In the genomic region with DNA sequence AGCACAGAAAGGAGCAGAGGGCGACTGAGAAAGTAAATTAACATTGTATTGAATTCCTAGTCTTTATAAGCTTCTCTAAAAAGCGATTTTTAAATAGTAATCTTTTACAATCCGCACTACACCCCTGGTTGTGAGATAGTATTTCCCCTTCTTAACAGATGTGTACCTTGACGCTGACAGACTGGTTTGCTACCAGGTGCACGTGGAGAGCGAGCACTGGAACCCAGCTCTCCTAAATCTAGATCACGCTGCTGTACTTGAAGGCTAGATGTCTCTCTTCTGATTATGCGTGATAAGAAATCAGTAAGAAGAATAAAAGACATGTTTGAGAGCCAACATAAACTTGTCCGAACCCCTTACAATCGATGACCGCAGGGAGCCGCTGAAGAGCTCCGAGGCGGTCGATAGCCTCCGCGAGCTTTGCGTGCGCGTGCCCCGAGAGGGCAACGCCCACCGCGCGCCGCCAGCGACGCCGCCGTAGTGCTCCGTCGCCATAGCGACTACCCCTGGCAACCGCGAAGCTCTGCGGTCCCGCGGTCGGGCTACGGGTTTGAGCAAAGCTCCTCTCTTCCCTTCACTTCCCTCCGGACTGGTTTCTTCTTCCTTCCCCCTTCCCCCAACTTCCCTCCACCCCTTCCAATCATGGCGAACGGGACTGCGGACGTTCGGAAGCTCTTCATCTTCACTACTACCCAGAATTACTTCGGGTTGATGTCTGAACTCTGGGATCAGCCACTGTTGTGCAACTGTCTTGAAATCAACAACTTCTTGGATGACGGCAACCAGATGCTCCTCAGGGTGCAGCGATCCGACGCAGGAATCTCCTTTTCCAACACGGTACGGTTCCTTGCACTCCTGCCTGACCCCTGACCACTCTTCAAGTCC, we compare ENCODE assay signal across 8 cellular contexts. TPM values are rescaled to one million over a fixed set of nuclear protein-coding genes. Genes with fewer than 3 reads are reported as not detected.
DNase-seq lines count a peak whose midpoint lies in the region; ATAC-seq and TF ChIP-seq lines count a peak whose summit lies in the region.

A gene with protein sequence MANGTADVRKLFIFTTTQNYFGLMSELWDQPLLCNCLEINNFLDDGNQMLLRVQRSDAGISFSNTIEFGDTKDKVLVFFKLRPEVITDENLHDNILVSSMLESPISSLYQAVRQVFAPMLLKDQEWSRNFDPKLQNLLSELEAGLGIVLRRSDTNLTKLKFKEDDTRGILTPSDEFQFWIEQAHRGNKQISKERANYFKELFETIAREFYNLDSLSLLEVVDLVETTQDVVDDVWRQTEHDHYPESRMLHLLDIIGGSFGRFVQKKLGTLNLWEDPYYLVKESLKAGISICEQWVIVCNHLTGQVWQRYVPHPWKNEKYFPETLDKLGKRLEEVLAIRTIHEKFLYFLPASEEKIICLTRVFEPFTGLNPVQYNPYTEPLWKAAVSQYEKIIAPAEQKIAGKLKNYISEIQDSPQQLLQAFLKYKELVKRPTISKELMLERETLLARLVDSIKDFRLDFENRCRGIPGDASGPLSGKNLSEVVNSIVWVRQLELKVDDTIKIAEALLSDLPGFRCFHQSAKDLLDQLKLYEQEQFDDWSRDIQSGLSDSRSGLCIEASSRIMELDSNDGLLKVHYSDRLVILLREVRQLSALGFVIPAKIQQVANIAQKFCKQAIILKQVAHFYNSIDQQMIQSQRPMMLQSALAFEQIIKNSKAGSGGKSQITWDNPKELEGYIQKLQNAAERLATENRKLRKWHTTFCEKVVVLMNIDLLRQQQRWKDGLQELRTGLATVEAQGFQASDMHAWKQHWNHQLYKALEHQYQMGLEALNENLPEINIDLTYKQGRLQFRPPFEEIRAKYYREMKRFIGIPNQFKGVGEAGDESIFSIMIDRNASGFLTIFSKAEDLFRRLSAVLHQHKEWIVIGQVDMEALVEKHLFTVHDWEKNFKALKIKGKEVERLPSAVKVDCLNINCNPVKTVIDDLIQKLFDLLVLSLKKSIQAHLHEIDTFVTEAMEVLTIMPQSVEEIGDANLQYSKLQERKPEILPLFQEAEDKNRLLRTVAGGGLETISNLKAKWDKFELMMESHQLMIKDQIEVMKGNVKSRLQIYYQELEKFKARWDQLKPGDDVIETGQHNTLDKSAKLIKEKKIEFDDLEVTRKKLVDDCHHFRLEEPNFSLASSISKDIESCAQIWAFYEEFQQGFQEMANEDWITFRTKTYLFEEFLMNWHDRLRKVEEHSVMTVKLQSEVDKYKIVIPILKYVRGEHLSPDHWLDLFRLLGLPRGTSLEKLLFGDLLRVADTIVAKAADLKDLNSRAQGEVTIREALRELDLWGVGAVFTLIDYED (N-terminal part only) (plus strand): TSS at position 494 of the 885 bp plus-strand sequence. CDS start 149 bp downstream, at position 643.

- peaks cover 12% of the 10 kb centered on the region for H3K4me1 Mint-ChIP-seq in CD14-positive monocyte
- H3K4me1 Mint-ChIP-seq in activated CD4-positive, alpha-beta memory T cell treated with anti-CD3 and anti-CD28 coated beads for 36 hours (ENCODE audit: low read depth) = peaks cover 5% of the 10 kb centered on the region

- no peaks in the 10 kb centered on the region for H3K36me3 Mint-ChIP-seq in CD14-positive monocyte
- no peaks in the 10 kb centered on the region for H3K36me3 Mint-ChIP-seq in activated CD4-positive, alpha-beta memory T cell treated with anti-CD3 and anti-CD28 coated beads for 36 hours

- peak within 1 kb of the TSS; percentile 92 to 100 for H3K4me3 Mint-ChIP-seq in CD14-positive monocyte
- H3K4me3 Mint-ChIP-seq in activated CD4-positive, alpha-beta memory T cell treated with anti-CD3 and anti-CD28 coated beads for 36 hours = peak within 1 kb of the TSS; percentile 98

- POLR2A ChIA-PET in activated CD4-positive, alpha-beta memory T cell treated with anti-CD3 and anti-CD28 coated beads for 36 hours (lab: Charles Lee) = interaction anchor here (0.6 to 2.0 kb wide), 5 partner anchors 9 to 59 kb away, joined by 3 to 28 read pairs (median 4); partner anchors contain the start of gene DCUN1D5

- H3K9me3 Mint-ChIP-seq in CD14-positive monocyte = no peaks in the 10 kb centered on the region
- no peaks in the 10 kb centered on the region for H3K9me3 Mint-ChIP-seq in activated CD4-positive, alpha-beta memory T cell treated with anti-CD3 and anti-CD28 coated beads for 36 hours

- CTCF ChIA-PET in activated CD4-positive, alpha-beta memory T cell treated with anti-CD3 and anti-CD28 coated beads for 36 hours (lab: Charles Lee) = interaction anchor here (0.6 to 3.5 kb wide), 12 partner anchors 11 to 969 kb away, joined by 3 to 57 read pairs (median 4); partner anchors contain the start of gene DCUN1D5

- ATAC-seq in GM19395 (IDR thresholded peaks at IDR 0.05; ENCODE audit: unreplicated experiment) (peak; percentile 99), HG03521 (IDR thresholded peaks at IDR 0.05; ENCODE audit: unreplicated experiment) (peak; percentile 99)

- TF ChIP-seq CTCF in CD14-positive monocyte (IDR thresholded peaks at IDR 0.05) = peak; percentile 63

- DNase-seq in CD14-positive monocyte (ENCODE audit: low spot score) = peak; percentile 72
- DNase-seq in NCI-H774 (lab: John Stamatoyannopoulos, UW) = peak; percentile 93
- DNase-seq in activated CD4-positive, alpha-beta memory T cell treated with anti-CD3 and anti-CD28 coated beads for 36 hours = peak; percentile 93
- peak; percentile 78 for DNase-seq in effector CD4-positive, alpha-beta T cell
- DNase-seq in medulla oblongata (ENCODE audit: extremely low spot score) = peak; percentile 89
- DNase-seq in stimulated activated CD4-positive, alpha-beta T cell treated with anti-CD3 and anti-CD28 coated beads, TNF-alpha, amount 100 ng/mL, for 4 hours (ENCODE audit: low read depth in 3 of 3) = peak; percentile 73 to 81 (median 73)

- intact Hi-C loops in CD14-positive monocyte (cut with micrococcal nuclease) = no loop called here
- intact Hi-C loops in activated CD4-positive, alpha-beta memory T cell treated with anti-CD3 and anti-CD28 coated beads for 36 hours (cut with micrococcal nuclease) = loop anchor here (1.0 kb wide), 4 partner anchors 17 to 792 kb away; partner anchors contain the start of genes BIRC3 and DCUN1D5

- H3K27ac Mint-ChIP-seq in CD14-positive monocyte = peak within 1 kb of the TSS; percentile 85 to 98 (median 97)
- H3K27ac Mint-ChIP-seq in activated CD4-positive, alpha-beta memory T cell treated with anti-CD3 and anti-CD28 coated beads for 36 hours = peak within 1 kb of the TSS; percentile 58

- peaks cover 4 to 11% (median 9%) of the 10 kb centered on the region in 3 donors for H3K27me3 Mint-ChIP-seq in CD14-positive monocyte (ENCODE audit: low read depth in 3 of 3)
- peaks cover 6% of the 10 kb centered on the region for H3K27me3 Mint-ChIP-seq in activated CD4-positive, alpha-beta memory T cell treated with anti-CD3 and anti-CD28 coated beads for 36 hours

RNA-seq across cellular contexts. Expression of the gene that starts here (rescaled TPM):
- polyA plus RNA-seq in CD14-positive monocyte = under 1 TPM; 0.10 to 0.36 TPM
- 1 to 10 TPM; 1.4 to 1.7 TPM for total RNA-seq in activated CD4-positive, alpha-beta memory T cell treated with anti-CD3 and anti-CD28 coated beads for 36 hours

Comparison
In these comparisons a context has a peak if more than half of its experiments do, and no peak if none do; other contexts are left out.
1. Peak in every context shown above with its lines: DNase-seq and ATAC-seq.
2. Peak in DNase-seq in CD14-positive monocyte; RNA of the gene not detected or under 1 TPM.